Comparison of ENCODE assay signal across 1 cellular context in genomic region chr16:50800074-50800473, GRCh38.
TF ChIP-seq lines count a peak whose summit lies in the region.

No MANE protein-coding gene starts in this region.

TF ChIP-seq in SK-N-SH, 30 proteins besides CTCF, POLR2A, EP300 and RAD21:
- TF ChIP-seq RFX5 (IDR thresholded peaks at IDR 0.05; ENCODE audit: low read length) (no peak), MAX (IDR thresholded peaks at IDR 0.05; ENCODE audit: low read depth) (no peak), RXRA (IDR thresholded peaks at IDR 0.05; ENCODE audit: borderline replicate concordance, low read depth) (no peak), GATA2 (CRISPR knock-in tag; IDR thresholded peaks at IDR 0.05) (no peak), POLR2AphosphoS5 (IDR thresholded peaks at IDR 0.05; ENCODE audit: low read depth, low read length) (no peak), ZBTB33 (IDR thresholded peaks at IDR 0.05; ENCODE audit: borderline replicate concordance, low read depth) (no peak), SMC3 (IDR thresholded peaks at IDR 0.05; ENCODE audit: low read depth, low read length) (no peak), GABPA (IDR thresholded peaks at IDR 0.05; ENCODE audit: low read depth) (no peak), IRF3 (IDR thresholded peaks at IDR 0.05; ENCODE audit: low read depth, low read length) (no peak), USF1 (IDR thresholded peaks at IDR 0.05; ENCODE audit: borderline replicate concordance, low read depth) (no peak), RCOR1 (IDR thresholded peaks at IDR 0.05; ENCODE audit: low read length) (no peak), TAF1 (IDR thresholded peaks at IDR 0.05; ENCODE audit: borderline replicate concordance, low read depth, low read length) (no peak)
TF ChIP-seq in SK-N-SH: peak in this region for 0.
